ENCODE assay signal across 1 cellular context in genomic region chr1:58107943-58108342, GRCh38.
A peak's percentile ranks its signal among the peaks of the same experiment; 100 is the strongest.
TF ChIP-seq lines count a peak whose summit lies in the region.

No MANE protein-coding gene starts in this region.

TF ChIP-seq in GM12878, 131 proteins besides CTCF, POLR2A, EP300 and RAD21 (continued from another document):
- TF ChIP-seq BCLAF1 (IDR thresholded peaks at IDR 0.05), result no peak
- TF ChIP-seq NR2C1 (IDR thresholded peaks at IDR 0.05), result no peak
- 0 out of 2 replicates have a peak, but pooled peaks have one; percentile 31 for TF ChIP-seq IKZF1 (conservative IDR thresholded peaks at IDR 0.05)
- no peak for TF ChIP-seq REST (IDR thresholded peaks at IDR 0.05; ENCODE audit: low read depth, low read length)
- TF ChIP-seq RBBP5 (conservative IDR thresholded peaks at IDR 0.05), result no peak
- 0 out of 2 replicates have a peak, but pooled peaks have one; percentile 19 for TF ChIP-seq MTA2 (IDR thresholded peaks at IDR 0.05; ENCODE audit: low read depth)
- TF ChIP-seq ZBTB33 (IDR thresholded peaks at IDR 0.05), result no peak
- no peak for TF ChIP-seq MEF2A (IDR thresholded peaks at IDR 0.05; ENCODE audit: insufficient read depth, low read depth, low read length)
- no peak for TF ChIP-seq FOS (IDR thresholded peaks at IDR 0.05; ENCODE audit: borderline replicate concordance, extremely low read depth, insufficient read length)
- TF ChIP-seq PRDM15 (CRISPR knock-in tag; IDR thresholded peaks at IDR 0.05), result no peak
- TF ChIP-seq ELK1 (IDR thresholded peaks at IDR 0.05; ENCODE audit: low read depth, low read length), result no peak
- 0 out of 2 replicates have a peak, but pooled peaks have one; percentile 13 for TF ChIP-seq IRF4 (IDR thresholded peaks at IDR 0.05; ENCODE audit: low read depth, low read length)
- no peak for TF ChIP-seq WRNIP1 (IDR thresholded peaks at IDR 0.05; ENCODE audit: borderline replicate concordance, low read depth, low read length)
- peak; percentile 23; the same call in 1 of the 2 replicates for TF ChIP-seq SPI1 (IDR thresholded peaks at IDR 0.05; ENCODE audit: borderline replicate concordance, insufficient read depth, low read depth, low read length)
- TF ChIP-seq LARP7 (IDR thresholded peaks at IDR 0.05), result no peak
- no peak for TF ChIP-seq SMAD1 (IDR thresholded peaks at IDR 0.05; ENCODE audit: low read depth, partially characterized antibody)
- TF ChIP-seq CREM (IDR thresholded peaks at IDR 0.05; ENCODE audit: low read depth), result no peak
- no peak for TF ChIP-seq KLF5 (IDR thresholded peaks at IDR 0.05; ENCODE audit: partially characterized antibody)
- TF ChIP-seq FOXK2 (IDR thresholded peaks at IDR 0.05), result no peak
- TF ChIP-seq TBL1XR1 (IDR thresholded peaks at IDR 0.05; ENCODE audit: low read depth, low read length), result no peak
- TF ChIP-seq ZNF687 (IDR thresholded peaks at IDR 0.05), result peak; percentile 62; the same call in 1 of the 2 replicates
